30 cellular contexts compared by ENCODE assay signal in the genomic region with DNA sequence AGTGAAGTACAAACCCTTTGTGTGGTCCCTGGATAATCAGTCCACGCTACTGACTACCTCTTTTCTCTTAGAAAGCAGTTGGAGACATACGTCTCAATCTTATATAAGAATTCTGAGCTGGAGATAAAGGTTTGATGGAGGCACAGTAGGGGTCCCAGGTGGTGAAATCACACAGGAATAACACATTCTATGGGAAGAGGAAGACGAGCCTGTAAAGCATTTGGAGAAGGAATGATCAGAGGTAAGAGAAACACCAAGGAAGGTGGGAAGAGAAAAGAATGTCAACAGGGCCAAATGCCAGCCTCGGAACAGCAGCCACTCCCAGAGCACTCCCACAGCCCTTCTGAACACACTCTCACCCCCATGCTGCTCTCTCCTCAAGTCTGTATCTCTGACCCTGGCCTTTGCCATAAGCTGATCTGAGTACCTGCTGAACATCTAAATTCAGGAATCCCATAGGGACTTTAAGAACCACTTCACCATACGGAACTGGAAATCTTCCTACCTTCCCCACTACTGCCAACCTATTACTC. TPM values are rescaled to one million over a fixed set of nuclear protein-coding genes. Genes with fewer than 3 reads are reported as not detected.
DNase-seq lines count a peak whose midpoint lies in the region; ATAC-seq, FAIRE-seq and TF ChIP-seq lines count a peak whose summit lies in the region.
"Had no signal": no experiment of that assay in that cellular context is flagged by ENCODE, and none has a peak within 500 bp of the region (broad histone marks: within the 10 kb centered on the region; RNA-seq: fewer than 3 reads in every experiment).

No MANE protein-coding gene starts in this region.

- H3K27ac ChIP-seq in mesendoderm (ENCODE audit: low read depth, low read length), result peak overlapping the region; percentile 83
- H3K27ac ChIP-seq: body of pancreas, esophagus squamous epithelium, foreskin keratinocyte, heart left ventricle, pancreas, Peyer's patch, testis had no signal

- no peak overlapping the region for H2AK5ac ChIP-seq in mesendoderm (ENCODE audit: low read length)

- no CpG with 5 or more reads among the region's 5 CpGs for WGBS in mesendoderm (ENCODE audit: extremely low coverage, insufficient coverage, low lambda C conversion rate)

- H3K4me3 ChIP-seq in mesendoderm (ENCODE audit: low read length), result no peak overlapping the region
- H3K4me3 ChIP-seq: body of pancreas, esophagus squamous epithelium, heart left ventricle, mucosa of descending colon, pancreas, Peyer's patch, testis had no signal

- H4K8ac ChIP-seq in mesendoderm (ENCODE audit: low read depth, low read length), result no peak overlapping the region

- H3K4me1 Mint-ChIP-seq in activated CD4-positive, alpha-beta T cell treated with anti-CD3 and anti-CD28 coated beads, Interleukin-2, amount 10 ng/mL, durations not matched to agents 24 days and 14 days, result peaks cover 29% of the 10 kb centered on the region
- H3K4me1 Mint-ChIP-seq in activated CD4-positive, alpha-beta T cell treated with anti-CD3 and anti-CD28 coated beads, Interleukin-2, amount 10 ng/mL, durations not matched to agents 7 days and 5 days, result peaks cover 16% of the 10 kb centered on the region
- peaks cover 31% of the 10 kb centered on the region for H3K4me1 Mint-ChIP-seq in Calu3 (ENCODE audit: low read depth, unreplicated experiment)
- no peaks in the 10 kb centered on the region for H3K4me1 Mint-ChIP-seq in activated B cell treated with CpG ODN at 0.5 μM for 24 hours

- H3K9ac ChIP-seq in mesendoderm (ENCODE audit: low read length), result peak overlapping the region; percentile 10

- peak overlapping the region; percentile 77 for H2BK5ac ChIP-seq in mesendoderm (ENCODE audit: low read length)

- no peaks in the 10 kb centered on the region for H3K36me3 ChIP-seq in mesendoderm (ENCODE audit: control insufficient read depth, insufficient read depth, low read length)

- H4K5ac ChIP-seq in mesendoderm (ENCODE audit: low read length), result no peak overlapping the region

- no peaks in the 10 kb centered on the region for H3K27me3 Mint-ChIP-seq in activated CD4-positive, alpha-beta T cell treated with anti-CD3 and anti-CD28 coated beads, Interleukin-2, amount 10 ng/mL, durations not matched to agents 24 days and 14 days
- H3K27me3 Mint-ChIP-seq in activated CD4-positive, alpha-beta T cell treated with anti-CD3 and anti-CD28 coated beads, Interleukin-2, amount 10 ng/mL, durations not matched to agents 7 days and 5 days, result no peaks in the 10 kb centered on the region
- H3K27me3 Mint-ChIP-seq in Calu3 (ENCODE audit: unreplicated experiment) (no peaks in the 10 kb centered on the region), activated B cell treated with CpG ODN at 0.5 μM for 24 hours (no peaks in the 10 kb centered on the region)

- H3K4me2 ChIP-seq in mesendoderm (ENCODE audit: low read length), result no peak overlapping the region

- H3K4ac ChIP-seq in mesendoderm (ENCODE audit: low read depth, low read length), result no peak overlapping the region

- TF ChIP-seq POLR2A in H54 (IDR thresholded peaks at IDR 0.05; ENCODE audit: low read depth, low read length), result no peak

- no peak overlapping the region for H3K23ac ChIP-seq in mesendoderm (ENCODE audit: low read length)

- DNase-seq in activated CD4-positive, alpha-beta T cell treated with anti-CD3 and anti-CD28 coated beads, Interleukin-2, amount 10 ng/mL, durations not matched to agents 24 days and 14 days, result no peak
- no peak for DNase-seq in activated CD4-positive, alpha-beta T cell treated with anti-CD3 and anti-CD28 coated beads, Interleukin-2, amount 10 ng/mL, durations not matched to agents 7 days and 5 days
- DNase-seq in Calu3, result no peak
- DNase-seq in activated B cell treated with CpG ODN at 0.5 μM for 24 hours, result no peak
- DNase-seq in mesendoderm, result peak; percentile 90
- no peak for DNase-seq in H54 (ENCODE audit: insufficient read length, low spot score)
- DNase-seq in C1 segment of cervical spinal cord (lab: John Stamatoyannopoulos, UW), result no peak
- DNase-seq in HPDE6-E6E7 (ENCODE audit: extremely low spot score), result no peak
- DNase-seq: 8988T; activated CD4-positive, alpha-beta T cell treated with anti-CD3 and anti-CD28 coated beads for 4 hours; activated T-cell treated with anti-CD3 and anti-CD28 coated beads, Interleukin-2, amount 50 U/mL, for 4 hours; body of pancreas; esophagus squamous epithelium; foreskin keratinocyte; heart left ventricle; mucosa of descending colon; NCI-H1436 treated with DMSO at 0.1 percent for 48 hours; NCI-H2107; NCI-H446; NCI-H748 treated with DMSO at 0.1 percent for 48 hours; nephron progenitor cell; pancreas; Peyer's patch; SHP77 treated with DMSO at 0.1 percent for 48 hours; small intestine; stimulated activated naive CD4-positive, alpha-beta T cell treated with Interleukin-2 at 50 U/mL for 16 hours; testis had no signal

- H3K4me3 Mint-ChIP-seq in activated CD4-positive, alpha-beta T cell treated with anti-CD3 and anti-CD28 coated beads, Interleukin-2, amount 10 ng/mL, durations not matched to agents 24 days and 14 days, result no peak overlapping the region
- H3K4me3 Mint-ChIP-seq in activated CD4-positive, alpha-beta T cell treated with anti-CD3 and anti-CD28 coated beads, Interleukin-2, amount 10 ng/mL, durations not matched to agents 7 days and 5 days, result no peak overlapping the region
- H3K4me3 Mint-ChIP-seq in Calu3 (ENCODE audit: low read depth, unreplicated experiment) (peak overlapping the region; percentile 3), activated B cell treated with CpG ODN at 0.5 μM for 24 hours (no peak overlapping the region)
- H3K4me3 Mint-ChIP-seq: activated T-cell treated with anti-CD3 and anti-CD28 coated beads, Interleukin-2, amount 50 U/mL, for 4 hours; nephron progenitor cell; T-helper 2 cell treated with Interferon-gamma antibody and Interleukin-4, amounts not matched to agents 5 μg/mL and 100 μg/mL, for 36 hours had no signal

- TF ChIP-seq CTCF in Calu3 (IDR thresholded peaks at IDR 0.05; ENCODE audit: unreplicated experiment), result no peak
- no peak for TF ChIP-seq CTCF in activated B cell treated with CpG ODN at 0.5 μM for 24 hours (IDR thresholded peaks at IDR 0.05)

- peaks cover 31% of the 10 kb centered on the region for H3K4me1 ChIP-seq in mesendoderm (ENCODE audit: control insufficient read depth, low read depth, low read length)
- H3K4me1 ChIP-seq: body of pancreas, pancreas, Peyer's patch had no signal

- peaks cover 56% of the 10 kb centered on the region for H3K36me3 Mint-ChIP-seq in activated CD4-positive, alpha-beta T cell treated with anti-CD3 and anti-CD28 coated beads, Interleukin-2, amount 10 ng/mL, durations not matched to agents 24 days and 14 days (ENCODE audit: low read depth)
- peaks cover 48% of the 10 kb centered on the region for H3K36me3 Mint-ChIP-seq in activated CD4-positive, alpha-beta T cell treated with anti-CD3 and anti-CD28 coated beads, Interleukin-2, amount 10 ng/mL, durations not matched to agents 7 days and 5 days (ENCODE audit: low read depth)
- H3K36me3 Mint-ChIP-seq in Calu3 (ENCODE audit: insufficient read depth, unreplicated experiment), result no peaks in the 10 kb centered on the region
- peaks cover 64% of the 10 kb centered on the region for H3K36me3 Mint-ChIP-seq in activated B cell treated with CpG ODN at 0.5 μM for 24 hours (ENCODE audit: low read depth)

- peak overlapping the region; percentile 12 for H3K27ac Mint-ChIP-seq in activated CD4-positive, alpha-beta T cell treated with anti-CD3 and anti-CD28 coated beads, Interleukin-2, amount 10 ng/mL, durations not matched to agents 24 days and 14 days
- H3K27ac Mint-ChIP-seq in activated CD4-positive, alpha-beta T cell treated with anti-CD3 and anti-CD28 coated beads, Interleukin-2, amount 10 ng/mL, durations not matched to agents 7 days and 5 days, result no peak overlapping the region
- H3K27ac Mint-ChIP-seq in Calu3 (ENCODE audit: unreplicated experiment) (peak overlapping the region; percentile 65), activated B cell treated with CpG ODN at 0.5 μM for 24 hours (peak overlapping the region; percentile 26)
- H3K27ac Mint-ChIP-seq: T-helper 2 cell treated with Interferon-gamma antibody and Interleukin-4, amounts not matched to agents 5 μg/mL and 100 μg/mL, for 36 hours had no signal

- no peak for FAIRE-seq in H54 (lab: Jason Lieb, UNC)
- FAIRE-seq: endometrium, GM12892, pancreas, small intestine had no signal

- no TSS peak for BruUV-seq in Calu3 (replicated peaks; lab: Mats Ljungman, UMichigan)

- no peaks in the 10 kb centered on the region for H3K79me2 ChIP-seq in mesendoderm (ENCODE audit: control insufficient read depth, insufficient read depth, low read length)

- POLR2A ChIA-PET in activated CD4-positive, alpha-beta T cell treated with anti-CD3 and anti-CD28 coated beads, Interleukin-2, amount 10 ng/mL, durations not matched to agents 7 days and 5 days (lab: Charles Lee), result no interaction called here
- POLR2A ChIA-PET in activated B cell treated with CpG ODN at 0.5 μM for 24 hours (lab: Charles Lee), result no interaction called here

- no peaks in the 10 kb centered on the region for H3K9me3 Mint-ChIP-seq in activated CD4-positive, alpha-beta T cell treated with anti-CD3 and anti-CD28 coated beads, Interleukin-2, amount 10 ng/mL, durations not matched to agents 24 days and 14 days
- H3K9me3 Mint-ChIP-seq in activated CD4-positive, alpha-beta T cell treated with anti-CD3 and anti-CD28 coated beads, Interleukin-2, amount 10 ng/mL, durations not matched to agents 7 days and 5 days, result no peaks in the 10 kb centered on the region
- H3K9me3 Mint-ChIP-seq in Calu3 (ENCODE audit: low read depth, unreplicated experiment) (no peaks in the 10 kb centered on the region), activated B cell treated with CpG ODN at 0.5 μM for 24 hours (no peaks in the 10 kb centered on the region)
- H3K9me3 Mint-ChIP-seq: activated T-cell treated with anti-CD3 and anti-CD28 coated beads, Interleukin-2, amount 50 U/mL, for 4 hours; nephron progenitor cell; T-helper 2 cell treated with Interferon-gamma antibody and Interleukin-4, amounts not matched to agents 5 μg/mL and 100 μg/mL, for 36 hours had no signal

- ATAC-seq in activated B cell treated with CpG ODN at 0.5 μM for 24 hours (ENCODE audit: low read depth), result no peak
- ATAC-seq: activated T-cell treated with anti-CD3 and anti-CD28 coated beads, Interleukin-2, amount 50 U/mL, for 4 hours; body of pancreas; foreskin keratinocyte; heart left ventricle; mucosa of descending colon; pancreas had no signal

- H3K79me1 ChIP-seq in mesendoderm (ENCODE audit: low read length), result no peaks in the 10 kb centered on the region

- no peak overlapping the region for H2BK15ac ChIP-seq in mesendoderm (replicated peaks; ENCODE audit: low read depth)

- H3K27me3 ChIP-seq in mesendoderm (ENCODE audit: insufficient read depth, low read length, poor library complexity), result no peaks in the 10 kb centered on the region
- H3K27me3 ChIP-seq: body of pancreas, esophagus squamous epithelium, foreskin keratinocyte, heart left ventricle, pancreas, Peyer's patch, testis had no signal

- peak overlapping the region; percentile 4 for H2BK120ac ChIP-seq in mesendoderm (ENCODE audit: low read depth, low read length)

- CTCF ChIA-PET in activated CD4-positive, alpha-beta T cell treated with anti-CD3 and anti-CD28 coated beads, Interleukin-2, amount 10 ng/mL, durations not matched to agents 7 days and 5 days (lab: Charles Lee), result no interaction called here
- CTCF ChIA-PET in Calu3 (lab: Charles Lee) (interaction anchor here (1.5 kb wide), 1 partner anchor 12 kb away, joined by 3 read pairs; no protein-coding TSS in a partner anchor), activated B cell treated with CpG ODN at 0.5 μM for 24 hours (lab: Charles Lee) (no interaction called here)

- H3K56ac ChIP-seq in mesendoderm (ENCODE audit: low read length), result peak overlapping the region; percentile 61

- intact Hi-C loops in activated CD4-positive, alpha-beta T cell treated with anti-CD3 and anti-CD28 coated beads, Interleukin-2, amount 10 ng/mL, durations not matched to agents 24 days and 14 days (cut with micrococcal nuclease), result no loop called here
- intact Hi-C loops in Calu3 (cut with micrococcal nuclease; ENCODE audit: unreplicated experiment) (no loop called here), activated B cell treated with CpG ODN at 0.5 μM for 24 hours (cut with micrococcal nuclease) (no loop called here)

- no peak overlapping the region for H3K18ac ChIP-seq in mesendoderm (ENCODE audit: low read length)

RNA-seq across cellular contexts. Expression of a gene that starts 48.7 kb away (rescaled TPM):
- total RNA-seq in activated CD4-positive, alpha-beta T cell treated with anti-CD3 and anti-CD28 coated beads, Interleukin-2, amount 10 ng/mL, durations not matched to agents 24 days and 14 days, result 55.6 and 56.6 TPM in 2 replicates
- 10 to 100 TPM; 64.5 to 65.6 TPM for total RNA-seq in activated CD4-positive, alpha-beta T cell treated with anti-CD3 and anti-CD28 coated beads, Interleukin-2, amount 10 ng/mL, durations not matched to agents 7 days and 5 days
- total RNA-seq in Calu3 (2022) (13.7 and 15.2 TPM in 2 replicates), activated B cell treated with CpG ODN at 0.5 μM for 24 hours (61.4 and 73.1 TPM in 2 replicates)
- 8.8 TPM for polyA plus RNA-seq in mesendoderm (2013, experiment 1 of 2)
- 8.4 TPM for polyA plus RNA-seq in mesendoderm (2013, experiment 2 of 2)
